In the genomic region with DNA sequence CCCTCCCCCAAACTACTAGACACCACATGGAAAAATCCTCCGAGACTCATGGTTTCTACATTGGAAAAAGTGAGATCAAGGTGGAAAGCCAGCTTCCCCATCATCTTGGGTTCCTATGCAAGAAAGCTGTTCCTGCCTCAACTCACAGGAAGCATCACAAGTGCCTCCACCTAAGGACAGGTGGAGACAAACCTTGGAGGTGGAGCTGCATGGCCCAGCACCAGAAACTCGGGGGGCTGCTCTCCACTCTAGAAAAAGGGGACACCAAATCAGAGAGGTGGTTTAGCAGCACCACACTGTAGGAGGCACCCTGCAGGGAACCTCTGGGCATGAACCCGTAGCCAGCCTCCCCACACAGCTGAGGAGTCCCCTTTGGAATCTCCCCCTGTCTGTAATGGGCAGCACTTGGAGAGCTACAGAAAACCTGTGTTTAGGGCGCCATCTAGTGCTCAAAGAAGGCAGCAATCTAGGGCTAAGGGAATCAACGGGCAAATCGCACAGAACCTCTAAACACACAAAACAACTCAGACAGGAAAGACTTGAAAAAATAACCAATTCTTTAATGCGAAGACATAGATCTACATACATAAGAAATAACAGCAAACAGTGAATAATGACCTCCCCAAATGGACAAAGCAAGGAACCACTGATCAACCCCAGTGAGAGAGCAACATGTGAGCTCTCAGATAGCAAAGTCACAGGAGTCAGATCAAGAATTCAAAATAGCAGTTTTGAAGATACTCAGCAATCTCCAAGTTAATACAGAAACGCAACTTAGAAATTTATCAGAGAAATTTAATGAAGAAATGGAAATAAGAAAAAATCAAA, we compare ENCODE assay signal across 8 cellular contexts. TPM values are rescaled to one million over a fixed set of nuclear protein-coding genes. Genes with fewer than 3 reads are reported as not detected.
A peak's percentile ranks its signal among the peaks of the same experiment; 100 is the strongest.
DNase-seq lines count a peak whose midpoint lies in the region; ATAC-seq, FAIRE-seq and TF ChIP-seq lines count a peak whose summit lies in the region.

No MANE protein-coding gene starts in this region.

- no peak overlapping the region for H2AFZ ChIP-seq in OCI-LY3 (ENCODE audit: low read depth, low read length)
- no peak overlapping the region for H2AFZ ChIP-seq in fibroblast of lung (ENCODE audit: low read length)
- no peak overlapping the region for H2AFZ ChIP-seq in neuronal stem cell (ENCODE audit: low read length)

- no peak overlapping the region for H4K8ac ChIP-seq in neuronal stem cell (ENCODE audit: low read depth, low read length)

- WGBS in neuronal stem cell (ENCODE audit: extremely low coverage in 2 of 2, insufficient read length in 2 of 2, insufficient replicate concordance in 1 of 2), 2 donors: no CpG with 5 or more reads among the region's 8 CpGs

- no peak overlapping the region for H2BK15ac ChIP-seq in neuronal stem cell (ENCODE audit: low read length)

- no peak overlapping the region for H2BK5ac ChIP-seq in neuronal stem cell (ENCODE audit: low read length)

- H3K27ac ChIP-seq in OCI-LY3 (ENCODE audit: low read length) (no peak overlapping the region), fibroblast of lung (ENCODE audit: insufficient read depth, low read length) (no peak overlapping the region), neuronal stem cell (replicated peaks; ENCODE audit: low read length) (no peak overlapping the region), tibial artery (no peak overlapping the region)

- no peak overlapping the region for H3K4me3 Mint-ChIP-seq in activated T-cell treated with anti-CD3 and anti-CD28 coated beads, Interleukin-2, amount 50 U/mL, for 4 hours

- H2AK5ac ChIP-seq in neuronal stem cell (ENCODE audit: low read depth, low read length): no peak overlapping the region

- H2BK12ac ChIP-seq in neuronal stem cell (ENCODE audit: low read length): no peak overlapping the region

- no peak overlapping the region for H3K18ac ChIP-seq in neuronal stem cell (ENCODE audit: low read length)

- H3K36me3 ChIP-seq in OCI-LY3 (replicated peaks; ENCODE audit: low read depth, low read length): no peaks in the 10 kb centered on the region
- H3K36me3 ChIP-seq in fibroblast of lung (ENCODE audit: control insufficient read depth, insufficient read depth, low read length): no peaks in the 10 kb centered on the region
- H3K36me3 ChIP-seq in neuronal stem cell (replicated peaks in 1 of 2; ENCODE audit: control insufficient read depth in 2 of 2, insufficient read depth in 2 of 2, low read length in 2 of 2): no peaks in the 10 kb centered on the region
- H3K36me3 ChIP-seq in tibial artery: no peaks in the 10 kb centered on the region

- H3K9ac ChIP-seq in OCI-LY3 (ENCODE audit: low read length): no peak overlapping the region
- no peak overlapping the region for H3K9ac ChIP-seq in fibroblast of lung (ENCODE audit: insufficient read depth, low read length)
- H3K9ac ChIP-seq in neuronal stem cell (ENCODE audit: low read depth, low read length, poor library complexity): no peak overlapping the region

- H3K4me2 ChIP-seq in OCI-LY3 (ENCODE audit: low read length) (no peak overlapping the region), fibroblast of lung (ENCODE audit: extremely low read depth, insufficient read depth, low read length) (no peak overlapping the region), neuronal stem cell (ENCODE audit: insufficient read depth, low read length, poor library complexity, severe bottlenecking) (no peak overlapping the region)

- H3K4me1 Mint-ChIP-seq in activated T-cell treated with anti-CD3 and anti-CD28 coated beads, Interleukin-2, amount 50 U/mL, for 4 hours (ENCODE audit: low read depth): peaks cover 6% of the 10 kb centered on the region

- H2BK120ac ChIP-seq in neuronal stem cell (ENCODE audit: low read depth, low read length): no peak overlapping the region

- H3K27me3 ChIP-seq in OCI-LY3 (ENCODE audit: low read depth, low read length): no peaks in the 10 kb centered on the region
- H3K27me3 ChIP-seq in fibroblast of lung (ENCODE audit: control insufficient read depth, insufficient read depth, low read length): no peaks in the 10 kb centered on the region
- no peaks in the 10 kb centered on the region for H3K27me3 ChIP-seq in neuronal stem cell (ENCODE audit: control insufficient read depth in 3 of 3, insufficient read depth in 3 of 3, low read depth in 1 of 3, low read length in 3 of 3)
- H3K27me3 ChIP-seq in tibial artery: no peaks in the 10 kb centered on the region

- H3K4me1 ChIP-seq in OCI-LY3 (ENCODE audit: low read length) (peaks cover 3% of the 10 kb centered on the region), fibroblast of lung (ENCODE audit: control insufficient read depth, extremely low read depth, insufficient read depth, low read length) (no peaks in the 10 kb centered on the region), neuronal stem cell (ENCODE audit: control insufficient read depth in 2 of 2, insufficient read depth in 1 of 2, low read depth in 1 of 2, low read length in 2 of 2) (no peaks in the 10 kb centered on the region), tibial artery (no peaks in the 10 kb centered on the region)

- no peak overlapping the region for H3K4ac ChIP-seq in neuronal stem cell (ENCODE audit: low read length)

- peaks cover 4% of the 10 kb centered on the region for H3K36me3 Mint-ChIP-seq in activated T-cell treated with anti-CD3 and anti-CD28 coated beads, Interleukin-2, amount 50 U/mL, for 4 hours (ENCODE audit: insufficient read depth)

- no peaks in the 10 kb centered on the region for H3K9me3 Mint-ChIP-seq in activated T-cell treated with anti-CD3 and anti-CD28 coated beads, Interleukin-2, amount 50 U/mL, for 4 hours

- H3K79me2 ChIP-seq in OCI-LY3 (ENCODE audit: low read length): no peaks in the 10 kb centered on the region
- H3K79me2 ChIP-seq in fibroblast of lung (ENCODE audit: control insufficient read depth, insufficient read depth, low read length): no peaks in the 10 kb centered on the region

- ATAC-seq in HG03520 (IDR thresholded peaks at IDR 0.05; ENCODE audit: unreplicated experiment): peak; percentile 87
- ATAC-seq in activated T-cell treated with anti-CD3 and anti-CD28 coated beads, Interleukin-2, amount 50 U/mL, for 4 hours: peak; percentile 69 to 73

- peak; percentile 19 for DNase-seq in AG09319 (ENCODE audit: extremely low read depth, low read depth)
- no peak for DNase-seq in GM18507 (ENCODE audit: extremely low spot score, insufficient read length, low read depth)
- peak; percentile 46 for DNase-seq in activated T-cell treated with anti-CD3 and anti-CD28 coated beads, Interleukin-2, amount 50 U/mL, for 4 hours
- DNase-seq in fibroblast of lung (ENCODE audit: low read depth in 2 of 2): peak; percentile 33 to 57
- peak; percentile 47 for DNase-seq in neuronal stem cell (ENCODE audit: low spot score)
- DNase-seq in tibial artery: peak in 1 of 2 donors; percentile 21

- no peaks in the 10 kb centered on the region for H3K27me3 Mint-ChIP-seq in activated T-cell treated with anti-CD3 and anti-CD28 coated beads, Interleukin-2, amount 50 U/mL, for 4 hours (ENCODE audit: low read depth)

- H4K20me1 ChIP-seq in OCI-LY3 (ENCODE audit: insufficient read depth, low read length): no peaks in the 10 kb centered on the region
- no peaks in the 10 kb centered on the region for H4K20me1 ChIP-seq in fibroblast of lung (ENCODE audit: control insufficient read depth, extremely low read depth, insufficient read depth, low read length)

- intact Hi-C loops in tibial artery (cut with DNase I; ENCODE audit: low total_unique reads): no loop called here

- FAIRE-seq in GM18507 (lab: Jason Lieb, UNC): peak; percentile 79

- H3K4me3 ChIP-seq in OCI-LY3 (ENCODE audit: low read length): no peak overlapping the region; the same call in 1 of the 2 replicates
- H3K4me3 ChIP-seq in fibroblast of lung (replicated peaks in 1 of 4; ENCODE audit: control extremely low read depth in 1 of 4, insufficient read depth in 1 of 4, low read depth in 3 of 4, low read length in 4 of 4): no peak overlapping the region
- H3K4me3 ChIP-seq in neuronal stem cell (ENCODE audit: low read length in 2 of 2): no peak overlapping the region
- H3K4me3 ChIP-seq in tibial artery: no peak overlapping the region

- H3K79me1 ChIP-seq in neuronal stem cell (ENCODE audit: low read depth, low read length): no peaks in the 10 kb centered on the region

- H4K91ac ChIP-seq in neuronal stem cell (ENCODE audit: low read depth, low read length, poor library complexity): no peak overlapping the region

- H3K9me3 ChIP-seq in OCI-LY3 (ENCODE audit: insufficient read depth, low read length) (no peaks in the 10 kb centered on the region), fibroblast of lung (ENCODE audit: control insufficient read depth, insufficient read depth, low read depth, low read length) (no peaks in the 10 kb centered on the region), neuronal stem cell (replicated peaks in 1 of 2; ENCODE audit: control insufficient read depth in 2 of 2, insufficient read depth in 1 of 2, low read depth in 1 of 2, low read length in 2 of 2) (no peaks in the 10 kb centered on the region), tibial artery (no peaks in the 10 kb centered on the region)

- H3K14ac ChIP-seq in neuronal stem cell (ENCODE audit: low read length): no peak overlapping the region

- peak; percentile 94 for TF ChIP-seq CTCF in AG09319 (IDR thresholded peaks at IDR 0.05; ENCODE audit: low read depth, low read length)
- TF ChIP-seq CTCF in OCI-LY3 (IDR thresholded peaks at IDR 0.05; ENCODE audit: low read depth, low read length): peak; percentile 74
- peak; percentile 70 to 81 for TF ChIP-seq CTCF in fibroblast of lung (conservative IDR thresholded peaks at IDR 0.05 in 1 of 2, IDR thresholded peaks at IDR 0.05 in 1 of 2; ENCODE audit: low read depth in 1 of 2, low read length in 2 of 2)
- peak; percentile 34 to 51 for TF ChIP-seq CTCF in tibial artery (IDR thresholded peaks at IDR 0.05)

- no peak overlapping the region for H3K23ac ChIP-seq in neuronal stem cell (ENCODE audit: low read depth, low read length, poor library complexity)

RNA-seq across cellular contexts. Expression of gene ZBTB33, which starts 37.0 kb away (rescaled TPM):
- total RNA-seq in activated T-cell treated with anti-CD3 and anti-CD28 coated beads, Interleukin-2, amount 50 U/mL, for 4 hours: 10 to 100 TPM; 10.7 to 12.9 (median 11.4) TPM
- 9.7 and 10.3 TPM in 2 replicates for total RNA-seq in fibroblast of lung
- polyA plus RNA-seq in fibroblast of lung: 5.0 and 6.6 TPM in 2 replicates
- polyA plus RNA-seq in fibroblast of lung (2012): 4.6 and 6.5 TPM in 2 replicates
- polyA minus RNA-seq in fibroblast of lung (ENCODE audit: low replicate concordance): 0.33 and 1.5 TPM in 2 replicates
- polyA plus RNA-seq in neuronal stem cell (2013, experiment 1 of 2): 19.0 TPM
- 19.0 TPM for polyA plus RNA-seq in neuronal stem cell (2013, experiment 2 of 2)

RNA-seq across cellular contexts. Expression of gene RHOXF2, which starts 55.2 kb away (rescaled TPM):
- total RNA-seq in activated T-cell treated with anti-CD3 and anti-CD28 coated beads, Interleukin-2, amount 50 U/mL, for 4 hours: under 1 TPM in 2 of 3 donors, not detected in 1; 0.11 to 0.16 TPM
- total RNA-seq in fibroblast of lung: not detected in 2 replicates
- 0.03 TPM in 1 of 2 replicates, not detected in the other for polyA plus RNA-seq in fibroblast of lung
- polyA plus RNA-seq in fibroblast of lung (2012): not detected in 2 replicates
- not detected in 2 replicates for polyA minus RNA-seq in fibroblast of lung (ENCODE audit: low replicate concordance)
- polyA plus RNA-seq in neuronal stem cell (2013, experiment 1 of 2): not detected
- not detected for polyA plus RNA-seq in neuronal stem cell (2013, experiment 2 of 2)

Comparison
In these comparisons a context has a peak if more than half of its experiments do, and no peak if none do; other contexts are left out.
1. CTCF ChIP-seq: peak in every context shown above with its lines; median percentile 94 in AG09319; 76 in fibroblast of lung; 74 in OCI-LY3; 42 in tibial artery.